15 cellular contexts compared by ENCODE assay signal in genomic region chr2:15096873-15097272, GRCh38.
"Had no signal": no experiment of that assay in that cellular context is flagged by ENCODE, and none has a peak within 500 bp of the region (broad histone marks: within the 10 kb centered on the region; RNA-seq: fewer than 3 reads in every experiment).

No MANE protein-coding gene starts in this region.

- H3K27me3 ChIP-seq: brain microvascular endothelial cell, pancreas, tibial artery had no signal

- H3K4me1 ChIP-seq: pancreas, tibial artery had no signal

- DNase-seq: activated CD4-positive, alpha-beta T cell treated with anti-CD3 and anti-CD28 coated beads for 48 hours; activated CD8-positive, alpha-beta T cell treated with anti-CD3 and anti-CD28 coated beads, Interleukin-2, amount 10 ng/mL, durations not matched to agents 7 days and 5 days; activated naive CD4-positive, alpha-beta T cell treated with anti-CD3 and anti-CD28 coated beads for 36 hours; amniotic stem cell; brain microvascular endothelial cell; foreskin fibroblast; kidney; left ventricle myocardium superior; pancreas; SK-N-SH; T-helper 1 cell; tibial artery had no signal

- H3K9me3 Mint-ChIP-seq: activated naive CD4-positive, alpha-beta T cell treated with anti-CD3 and anti-CD28 coated beads for 36 hours; activated T-helper 17 cell treated with anti-CD3 and anti-CD28 coated beads, Interleukin-2, amount 50 U/mL, for 72 hours had no signal

- H3K4me3 Mint-ChIP-seq: activated CD8-positive, alpha-beta T cell treated with anti-CD3 and anti-CD28 coated beads, Interleukin-2, amount 10 ng/mL, durations not matched to agents 7 days and 5 days; activated naive CD4-positive, alpha-beta T cell treated with anti-CD3 and anti-CD28 coated beads for 36 hours; activated T-helper 17 cell treated with anti-CD3 and anti-CD28 coated beads, Interleukin-2, amount 50 U/mL, for 72 hours; neural crest cell had no signal

- H3K36me3 ChIP-seq: brain microvascular endothelial cell, pancreas, tibial artery had no signal

- H3K4me1 Mint-ChIP-seq: activated T-helper 17 cell treated with anti-CD3 and anti-CD28 coated beads, Interleukin-2, amount 50 U/mL, for 72 hours had no signal

- H3K4me2 ChIP-seq: SK-N-SH had no signal

- ATAC-seq: activated CD8-positive, alpha-beta T cell treated with anti-CD3 and anti-CD28 coated beads, Interleukin-2, amount 10 ng/mL, durations not matched to agents 7 days and 5 days; esophagus mucosa; left ventricle myocardium superior; pancreas had no signal

- H3K4me3 ChIP-seq: pancreas, tibial artery had no signal

- H3K9me3 ChIP-seq: pancreas, SK-N-SH, tibial artery had no signal

- H3K27ac ChIP-seq: brain microvascular endothelial cell, pancreas, tibial artery had no signal

- H3K27ac Mint-ChIP-seq: activated CD8-positive, alpha-beta T cell treated with anti-CD3 and anti-CD28 coated beads, Interleukin-2, amount 10 ng/mL, durations not matched to agents 7 days and 5 days; activated naive CD4-positive, alpha-beta T cell treated with anti-CD3 and anti-CD28 coated beads for 36 hours; activated T-helper 17 cell treated with anti-CD3 and anti-CD28 coated beads, Interleukin-2, amount 50 U/mL, for 72 hours had no signal

- H3K9ac ChIP-seq: SK-N-SH had no signal
